8 cellular contexts compared by ENCODE assay signal in genomic region chr11:59668188-59668949, GRCh38. TPM values are rescaled to one million over a fixed set of nuclear protein-coding genes. Genes with fewer than 3 reads are reported as not detected.
A peak's percentile ranks its signal among the peaks of the same experiment; 100 is the strongest.
DNase-seq lines count a peak whose midpoint lies in the region; ATAC-seq and TF ChIP-seq lines count a peak whose summit lies in the region.

No MANE protein-coding gene starts in this region.

- H3F3A ChIP-seq in SU-DHL-6 (ENCODE audit: insufficient read depth), result peaks cover 6% of the 10 kb centered on the region; the same call in 1 of the 2 replicates

- peaks cover 33% of the 10 kb centered on the region for H3K79me2 ChIP-seq in SU-DHL-6 (ENCODE audit: insufficient read depth, low read length)

- DNase-seq in BJ (ENCODE audit: low read depth), result no peak
- peak; percentile 47 for DNase-seq in GM19238 (ENCODE audit: insufficient read length, low spot score)
- DNase-seq in iPS DF 19.7 (ENCODE audit: low read depth, low spot score), result peak; percentile 28
- DNase-seq in D341Med (ENCODE audit: low spot score), result no peak

- H3K9me2 ChIP-seq in SU-DHL-6 (replicated peaks; ENCODE audit: insufficient read depth, low read length), result no peaks in the 10 kb centered on the region

- H3K9ac ChIP-seq in SU-DHL-6 (ENCODE audit: low read length), result peak overlapping the region; percentile 96
- peak overlapping the region; percentile 81 to 82 (median 81) for H3K9ac ChIP-seq in skeletal muscle tissue (ENCODE audit: low read depth in 1 of 3, low read length in 3 of 3)

- POLR2A ChIA-PET in BJ (lab: Charles Lee), result interaction anchor here (0.6 to 1.0 kb wide), 4 partner anchors 21 to 148 kb away, joined by 3 to 7 read pairs (median 4); partner anchors contain the start of gene OSBP

- H3K36me3 ChIP-seq in BJ (ENCODE audit: control insufficient read depth, insufficient read depth, low read length) (peaks cover 4% of the 10 kb centered on the region), SU-DHL-6 (ENCODE audit: low read length) (peaks cover 23% of the 10 kb centered on the region), skeletal muscle tissue (ENCODE audit: control insufficient read depth in 3 of 3, insufficient read depth in 3 of 3, low read length in 3 of 3) (peaks cover 11 to 23% (median 21%) of the 10 kb centered on the region in 3 donors)

- H4K20me1 ChIP-seq in SU-DHL-6 (ENCODE audit: low read depth, low read length), result no peaks in the 10 kb centered on the region

- H3K4me2 ChIP-seq in SU-DHL-6 (ENCODE audit: low read depth, low read length, poor library complexity, severe bottlenecking), result peak overlapping the region; percentile 84

- peak; percentile 7 for ATAC-seq in HG03457 (IDR thresholded peaks at IDR 0.05; ENCODE audit: unreplicated experiment)

- peaks cover 17 to 22% (median 20%) of the 10 kb centered on the region in 3 donors for H3K4me1 ChIP-seq in skeletal muscle tissue (ENCODE audit: control insufficient read depth in 3 of 3, insufficient read depth in 3 of 3, low read length in 3 of 3)

- TF ChIP-seq CTCF in BJ (IDR thresholded peaks at IDR 0.05; ENCODE audit: insufficient read depth, low read depth, low read length) (peak; percentile 33), SU-DHL-6 (IDR thresholded peaks at IDR 0.05; ENCODE audit: insufficient read depth, low read length, poor library complexity, severe bottlenecking) (no peak)

- peak overlapping the region; percentile 53 for H3K27ac ChIP-seq in SU-DHL-6 (ENCODE audit: low read depth, low read length)
- peak overlapping the region; percentile 19 for H3K27ac ChIP-seq in angular gyrus (ENCODE audit: low read depth, low read length)
- peak overlapping the region; percentile 99 for H3K27ac ChIP-seq in skeletal muscle tissue (ENCODE audit: low read depth, low read length)

- H2AFZ ChIP-seq in SU-DHL-6 (ENCODE audit: low read depth, low read length, severe bottlenecking), result peak overlapping the region; percentile 65

- H3K4me3 ChIP-seq in BJ (ENCODE audit: low read depth, low read length), result peak overlapping the region; percentile 95
- peak overlapping the region; percentile 72 for H3K4me3 ChIP-seq in SU-DHL-6 (ENCODE audit: insufficient read depth, low read length, poor library complexity, severe bottlenecking)
- H3K4me3 ChIP-seq in skeletal muscle tissue (ENCODE audit: low read length in 3 of 3), result peak overlapping the region; percentile 79 to 88 (median 82)

- H3K9me3 ChIP-seq in SU-DHL-6 (ENCODE audit: insufficient read depth, low read length), result no peaks in the 10 kb centered on the region
- no peaks in the 10 kb centered on the region for H3K9me3 ChIP-seq in skeletal muscle tissue (ENCODE audit: control insufficient read depth in 3 of 3, low read length in 3 of 3)

- CTCF ChIA-PET in BJ (lab: Yijun Ruan, JAX), result interaction anchor here (0.8 to 2.3 kb wide), 4 partner anchors 9 to 131 kb away, joined by 3 to 12 read pairs (median 4); no protein-coding TSS in a partner anchor

- no peaks in the 10 kb centered on the region for H3K27me3 ChIP-seq in BJ (ENCODE audit: control insufficient read depth, insufficient read depth, low read length)
- no peaks in the 10 kb centered on the region for H3K27me3 ChIP-seq in SU-DHL-6 (ENCODE audit: low read length)
- H3K27me3 ChIP-seq in skeletal muscle tissue (ENCODE audit: control insufficient read depth in 3 of 3, insufficient read depth in 3 of 3, low read length in 3 of 3), result no peaks in the 10 kb centered on the region

RNA-seq across cellular contexts. Expression of gene PATL1, which starts 0.5 kb away (rescaled TPM):
- polyA plus RNA-seq in BJ (2011; rRNA removed), result 33.6 and 34.3 TPM in 2 replicates
- polyA minus RNA-seq in BJ (2011; rRNA and poly(A)+ RNA removed), result 14.4 and 16.8 TPM in 2 replicates
- total RNA-seq in skeletal muscle tissue, result 4.2 TPM

RNA-seq across cellular contexts. Expression of gene OR10V1, which starts 45.3 kb away (rescaled TPM):
- not detected in 2 replicates for polyA plus RNA-seq in BJ (2011; rRNA removed)
- not detected in 2 replicates for polyA minus RNA-seq in BJ (2011; rRNA and poly(A)+ RNA removed)
- not detected for total RNA-seq in skeletal muscle tissue

RNA-seq across cellular contexts. Expression of gene OSBP, which starts 52.8 kb away (rescaled TPM):
- 10.0 and 16.1 TPM in 2 replicates for polyA plus RNA-seq in BJ (2011; rRNA removed)
- 12.5 and 17.4 TPM in 2 replicates for polyA minus RNA-seq in BJ (2011; rRNA and poly(A)+ RNA removed)
- 60.5 TPM for total RNA-seq in skeletal muscle tissue

Comparison
In these comparisons a context has a peak if more than half of its experiments do, and no peak if none do; other contexts are left out.
1. DNase-seq: peak in GM19238 (single experiment) and iPS DF 19.7 (single experiment); none in BJ (single experiment) and D341Med (single experiment).
2. H3K27ac ChIP-seq: peak in every context shown above with its lines; median percentile 99 in skeletal muscle tissue; 53 in SU-DHL-6; 19 in angular gyrus.
3. Peak in every context shown above with its lines, with median percentiles within 50 percentile points of each other: H3K4me3 ChIP-seq.